ENCODE assay signal across 8 cellular contexts in the genomic region with DNA sequence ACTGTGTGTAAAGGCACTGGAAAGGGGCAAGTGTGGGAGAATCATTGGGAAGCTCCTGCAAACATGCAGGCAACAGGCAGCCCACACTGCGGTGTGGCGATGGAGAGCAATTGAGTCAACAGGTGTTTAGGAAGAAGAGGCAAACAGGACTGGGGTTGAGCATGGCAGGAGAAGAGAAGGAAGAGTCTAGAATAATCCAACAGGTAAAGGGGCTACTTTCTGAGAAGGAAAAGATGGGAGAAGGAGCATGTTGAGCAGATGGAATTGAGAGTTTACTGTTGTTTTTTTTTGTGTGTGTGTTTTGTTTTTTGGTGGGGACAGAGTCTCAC. TPM values are rescaled to one million over a fixed set of nuclear protein-coding genes. Genes with fewer than 3 reads are reported as not detected.
"Had no signal": no experiment of that assay in that cellular context is flagged by ENCODE, and none has a peak within 500 bp of the region (broad histone marks: within the 10 kb centered on the region; RNA-seq: fewer than 3 reads in every experiment).

No MANE protein-coding gene starts in this region.

- H3K4me3 ChIP-seq: GM23338, K562 had no signal

- H3K4me3 Mint-ChIP-seq: GM23338, H9, HFFc6 had no signal

- H3K9me3 Mint-ChIP-seq: GM23338, H9, HFFc6 had no signal

- ATAC-seq: GM23338, K562 had no signal

- DNase-seq: H9, HCEC 1CT, HFFc6, IMR-90, KG1 had no signal

- H3K27ac Mint-ChIP-seq: GM23338, H9, HFFc6 had no signal

RNA-seq across cellular contexts. Expression of gene CBR3, which starts 25.9 kb away (rescaled TPM):
- total RNA-seq: HT-29, K562 had no signal
